In the genomic region with DNA sequence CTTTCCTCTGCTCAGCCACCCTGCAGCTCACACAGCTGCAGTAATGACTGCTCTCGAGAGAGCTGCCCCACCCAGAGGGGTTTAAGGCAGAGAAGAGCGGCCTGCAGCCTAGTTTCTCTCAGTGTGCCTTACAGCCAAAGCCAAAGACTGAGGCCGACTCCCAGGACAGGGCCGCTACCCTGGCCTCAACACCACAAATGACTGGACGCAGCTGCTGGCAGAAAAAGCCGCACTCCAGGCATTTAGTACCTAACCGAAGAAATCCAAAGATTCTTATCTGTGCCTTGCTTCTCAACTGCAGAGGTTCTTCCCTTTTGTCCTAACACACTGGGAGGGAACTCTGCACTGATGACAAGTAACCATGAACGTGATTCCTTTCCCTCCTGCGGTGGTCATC, we compare ENCODE assay signal across 10 cellular contexts.
A peak's percentile ranks its signal among the peaks of the same experiment; 100 is the strongest.
DNase-seq lines count a peak whose midpoint lies in the region; ATAC-seq and TF ChIP-seq lines count a peak whose summit lies in the region.
"Had no signal": no experiment of that assay in that cellular context is flagged by ENCODE, and none has a peak within 500 bp of the region (broad histone marks: within the 10 kb centered on the region; RNA-seq: fewer than 3 reads in every experiment).

No MANE protein-coding gene starts in this region.

- H3K4me1 Mint-ChIP-seq in MCF 10A (ENCODE audit: insufficient read depth, unreplicated experiment) (peaks cover 7% of the 10 kb centered on the region), neural progenitor cell (peaks cover 60% of the 10 kb centered on the region)

- H3K4me3 ChIP-seq in breast epithelium (no peak overlapping the region), fibroblast of the aortic adventitia (ENCODE audit: low read depth, low read length) (no peak overlapping the region), neural progenitor cell (no peak overlapping the region), uterus (no peak overlapping the region)

- intact Hi-C loops in breast epithelium (cut with DNase I; ENCODE audit: low total_unique reads): no loop called here
- intact Hi-C loops in MCF 10A (cut with micrococcal nuclease): no loop called here
- intact Hi-C loops in uterus (cut with DNase I; ENCODE audit: low total_unique reads): no loop called here

- H3K36me3 Mint-ChIP-seq in MCF 10A (ENCODE audit: insufficient read depth, unreplicated experiment): no peaks in the 10 kb centered on the region
- H3K36me3 Mint-ChIP-seq in neural progenitor cell: no peaks in the 10 kb centered on the region
- H3K36me3 Mint-ChIP-seq: immature natural killer cell had no signal

- no peak overlapping the region for H3K27ac Mint-ChIP-seq in MCF 10A (ENCODE audit: low read depth, unreplicated experiment)
- peak overlapping the region; percentile 83 for H3K27ac Mint-ChIP-seq in neural progenitor cell

- H2AFZ ChIP-seq in neural progenitor cell (replicated peaks): no peak overlapping the region

- no TSS peak for BruUV-seq in MCF 10A (replicated peaks; lab: Mats Ljungman, UMichigan)

- H3K4me1 ChIP-seq in breast epithelium: peaks cover 0 to 4% of the 10 kb centered on the region in 2 donors
- peaks cover 48% of the 10 kb centered on the region for H3K4me1 ChIP-seq in neural progenitor cell
- no peaks in the 10 kb centered on the region for H3K4me1 ChIP-seq in uterus

- POLR2A ChIA-PET in MCF 10A (lab: Yijun Ruan, JAX): interaction anchor here (0.6 kb wide), 1 partner anchor 34 kb away, joined by 3 read pairs; no protein-coding TSS in a partner anchor

- H3K79me2 ChIP-seq in neural progenitor cell (ENCODE audit: low read depth): no peaks in the 10 kb centered on the region

- peaks cover 39% of the 10 kb centered on the region for H3K27me3 Mint-ChIP-seq in MCF 10A (ENCODE audit: insufficient read depth, unreplicated experiment)
- peaks cover 12% of the 10 kb centered on the region for H3K27me3 Mint-ChIP-seq in neural progenitor cell (ENCODE audit: insufficient read depth, low read depth)

- no peaks in the 10 kb centered on the region for H3K36me3 ChIP-seq in breast epithelium
- H3K36me3 ChIP-seq in neural progenitor cell: no peaks in the 10 kb centered on the region
- H3K36me3 ChIP-seq in uterus: no peaks in the 10 kb centered on the region

- H3K4me3 Mint-ChIP-seq in MCF 10A (ENCODE audit: unreplicated experiment) (no peak overlapping the region), neural progenitor cell (no peak overlapping the region)

- H4K20me1 ChIP-seq in neural progenitor cell (ENCODE audit: low read depth): no peaks in the 10 kb centered on the region

- CTCF ChIA-PET in MCF 10A (lab: Yijun Ruan, JAX): interaction anchor here (0.6 to 1.2 kb wide), 3 partner anchors 12 to 400 kb away, joined by 3 to 4 read pairs (median 4); no protein-coding TSS in a partner anchor

- H3K9me3 Mint-ChIP-seq in MCF 10A (ENCODE audit: unreplicated experiment): no peaks in the 10 kb centered on the region
- no peaks in the 10 kb centered on the region for H3K9me3 Mint-ChIP-seq in neural progenitor cell
- H3K9me3 Mint-ChIP-seq: immature natural killer cell had no signal

- no peaks in the 10 kb centered on the region for H3K27me3 ChIP-seq in breast epithelium
- H3K27me3 ChIP-seq in neural progenitor cell: no peaks in the 10 kb centered on the region
- no peaks in the 10 kb centered on the region for H3K27me3 ChIP-seq in uterus

- no peak for ATAC-seq in HG03175 (IDR thresholded peaks at IDR 0.05; ENCODE audit: unreplicated experiment)

- H3F3A ChIP-seq in neural progenitor cell (ENCODE audit: low read depth): peaks cover 23% of the 10 kb centered on the region

- no peak overlapping the region for H3K4me2 ChIP-seq in neural progenitor cell

- H3K9me3 ChIP-seq in breast epithelium: no peaks in the 10 kb centered on the region
- H3K9me3 ChIP-seq in neural progenitor cell (ENCODE audit: low read depth): no peaks in the 10 kb centered on the region
- H3K9me3 ChIP-seq in uterus: no peaks in the 10 kb centered on the region

- H3K27ac ChIP-seq in breast epithelium (peak overlapping the region; percentile 34 to 74), neural progenitor cell (no peak overlapping the region), uterus (peak overlapping the region; percentile 59 to 68)

- TF ChIP-seq POLR2A in breast epithelium (IDR thresholded peaks at IDR 0.05) (no peak), uterus (IDR thresholded peaks at IDR 0.05) (no peak)

- DNase-seq in breast epithelium (ENCODE audit: low spot score in 2 of 2) (no peak), MCF 10A (ENCODE audit: unreplicated experiment) (no peak), fibroblast of the aortic adventitia (ENCODE audit: low read depth) (peak; percentile 57), neural progenitor cell (ENCODE audit: low spot score) (peak; percentile 32), uterus (peak; percentile 28 to 44), SW480 (ENCODE audit: low spot score) (no peak), NCI-H2196 treated with DMSO at 0.1 percent for 48 hours (lab: John Stamatoyannopoulos, UW; ENCODE audit: unreplicated experiment) (no peak)
- DNase-seq: NCI-H774 had no signal

- H3K9ac ChIP-seq in neural progenitor cell: no peak overlapping the region

- no peak for TF ChIP-seq CTCF in breast epithelium (IDR thresholded peaks at IDR 0.05)
- TF ChIP-seq CTCF in MCF 10A (IDR thresholded peaks at IDR 0.05; ENCODE audit: unreplicated experiment): no peak
- TF ChIP-seq CTCF in fibroblast of the aortic adventitia (IDR thresholded peaks at IDR 0.05; ENCODE audit: insufficient read depth, low read length): no peak
- no peak for TF ChIP-seq CTCF in neural progenitor cell (IDR thresholded peaks at IDR 0.05)
- no peak for TF ChIP-seq CTCF in uterus (IDR thresholded peaks at IDR 0.05)

Comparison
In these comparisons a context has a peak if more than half of its experiments do, and no peak if none do; other contexts are left out.
1. DNase-seq: peak in fibroblast of the aortic adventitia (single experiment), neural progenitor cell (single experiment) and uterus (2 of 2); none in breast epithelium (0 of 2), MCF 10A (single experiment), SW480 (single experiment) and NCI-H2196 treated with DMSO at 0.1 percent for 48 hours (single experiment).